ENCODE assay signal across 8 cellular contexts in the genomic region with DNA sequence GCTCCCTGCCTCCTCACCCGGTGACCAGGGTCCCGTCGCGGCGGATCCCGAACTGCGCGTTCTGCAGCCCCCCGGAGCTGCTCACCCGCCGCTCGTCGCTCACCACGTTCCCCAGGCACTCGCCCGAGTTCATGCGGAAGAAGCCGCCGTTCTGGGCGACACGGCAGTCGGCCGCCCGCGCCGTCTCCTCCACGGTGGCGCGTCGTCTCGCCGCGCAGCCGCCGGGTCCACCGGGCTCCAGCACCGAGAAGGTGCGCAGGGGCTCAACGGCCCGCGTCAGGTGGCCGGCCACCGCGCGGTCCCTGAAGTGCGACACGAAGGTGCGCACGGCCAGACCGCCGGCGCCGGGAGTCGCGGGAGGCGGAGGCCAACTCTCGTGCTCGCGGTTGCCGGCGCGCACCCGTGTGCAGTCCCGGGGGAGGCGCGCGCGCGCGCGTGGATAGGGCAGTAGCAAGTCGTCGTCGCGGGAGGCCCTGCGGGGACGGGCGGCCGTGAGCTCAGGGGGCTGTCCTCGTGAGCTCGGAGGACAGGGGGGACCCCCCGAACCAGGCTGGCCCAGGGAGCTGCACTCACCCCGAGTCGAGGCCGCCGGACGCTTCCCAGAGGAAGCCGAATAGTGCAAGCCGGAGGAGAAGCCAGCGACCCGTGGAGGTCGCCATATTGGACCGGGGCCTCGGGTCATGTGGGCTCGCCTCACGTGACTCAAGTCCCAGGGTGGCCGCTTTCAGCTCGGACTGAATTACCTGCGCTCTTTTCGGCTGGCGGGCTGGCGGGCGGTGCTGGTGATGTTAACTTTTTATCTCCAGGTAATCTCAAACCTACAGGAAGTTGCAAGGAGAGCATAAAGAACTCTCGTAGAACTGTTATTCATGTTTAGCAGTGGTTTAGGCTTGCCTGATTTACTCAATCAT. TPM values are rescaled to one million over a fixed set of nuclear protein-coding genes. Genes with fewer than 3 reads are reported as not detected.
A peak's percentile ranks its signal among the peaks of the same experiment; 100 is the strongest.
DNase-seq lines count a peak whose midpoint lies in the region; ATAC-seq and TF ChIP-seq lines count a peak whose summit lies in the region.

A gene with protein sequence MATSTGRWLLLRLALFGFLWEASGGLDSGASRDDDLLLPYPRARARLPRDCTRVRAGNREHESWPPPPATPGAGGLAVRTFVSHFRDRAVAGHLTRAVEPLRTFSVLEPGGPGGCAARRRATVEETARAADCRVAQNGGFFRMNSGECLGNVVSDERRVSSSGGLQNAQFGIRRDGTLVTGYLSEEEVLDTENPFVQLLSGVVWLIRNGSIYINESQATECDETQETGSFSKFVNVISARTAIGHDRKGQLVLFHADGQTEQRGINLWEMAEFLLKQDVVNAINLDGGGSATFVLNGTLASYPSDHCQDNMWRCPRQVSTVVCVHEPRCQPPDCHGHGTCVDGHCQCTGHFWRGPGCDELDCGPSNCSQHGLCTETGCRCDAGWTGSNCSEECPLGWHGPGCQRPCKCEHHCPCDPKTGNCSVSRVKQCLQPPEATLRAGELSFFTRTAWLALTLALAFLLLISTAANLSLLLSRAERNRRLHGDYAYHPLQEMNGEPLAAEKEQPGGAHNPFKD (minus strand): TSS at position 680 of the 911 bp plus-strand sequence. CDS start 21 bp downstream, at position 659.

- H2AK5ac ChIP-seq in IMR-90 (ENCODE audit: low read depth, low read length): no peak within 1 kb of the TSS

- H3K18ac ChIP-seq in IMR-90 (ENCODE audit: low read depth, low read length): no peak within 1 kb of the TSS

- TF ChIP-seq RAD21 in IMR-90 (IDR thresholded peaks at IDR 0.05; ENCODE audit: low read length): no peak

- peak within 1 kb of the TSS; percentile 13; the same call in 1 of the 2 replicates for H3K23ac ChIP-seq in IMR-90 (ENCODE audit: low read depth, low read length)

- peak; percentile 57 for DNase-seq in DMS114 treated with DMSO at 0.1 percent for 48 hours (lab: John Stamatoyannopoulos, UW; ENCODE audit: unreplicated experiment)
- peak; percentile 81 for DNase-seq in IMR-90
- peak; percentile 91 to 97 (median 95) for DNase-seq in Peyer's patch
- DNase-seq in activated T-cell treated with anti-CD3 and anti-CD28 coated beads, Interleukin-2, amount 50 U/mL, for 72 hours: peak; percentile 79 to 87
- DNase-seq in esophagus squamous epithelium (lab: John Stamatoyannopoulos, UW): no peak
- DNase-seq in myocyte (ENCODE audit: low read depth): peak; percentile 83
- peak; percentile 71 for DNase-seq in stimulated activated CD8-positive, alpha-beta memory T cell treated with anti-CD3 and anti-CD28 coated beads, Interleukin-7, amount 100 ng/mL, for 24 hours (ENCODE audit: low read depth)

- no peaks in the 10 kb centered on the region for H4K20me1 ChIP-seq in IMR-90 (ENCODE audit: insufficient read depth, low read length)

- no TSS peak for BruUV-seq in IMR-90 (replicated peaks; lab: Mats Ljungman, UMichigan)

- peak within 1 kb of the TSS; percentile 24; the same call in 1 of the 2 replicates for H2BK120ac ChIP-seq in IMR-90 (ENCODE audit: low read depth, low read length)

- H3K9me3 ChIP-seq in IMR-90 (ENCODE audit: control insufficient read depth, insufficient read depth, low read length) (no peaks in the 10 kb centered on the region), Peyer's patch (no peaks in the 10 kb centered on the region), esophagus squamous epithelium (no peaks in the 10 kb centered on the region)

- peak within 1 kb of the TSS; percentile 83 to 90 for H3K4me3 Mint-ChIP-seq in activated T-cell treated with anti-CD3 and anti-CD28 coated beads, Interleukin-2, amount 50 U/mL, for 72 hours

- peak within 1 kb of the TSS; percentile 79 for H3K27ac Mint-ChIP-seq in activated T-cell treated with anti-CD3 and anti-CD28 coated beads, Interleukin-2, amount 50 U/mL, for 72 hours

- ATAC-seq in GM21526 (IDR thresholded peaks at IDR 0.05; ENCODE audit: low FRiP score, unreplicated experiment) (peak; percentile 70), IMR-90 (ENCODE audit: low read depth) (peak; percentile 90)
- peak; percentile 94 to 96 for ATAC-seq in activated T-cell treated with anti-CD3 and anti-CD28 coated beads, Interleukin-2, amount 50 U/mL, for 72 hours (replicated peaks in 1 of 2)

- H2BK20ac ChIP-seq in IMR-90 (ENCODE audit: low read depth, low read length): no peak within 1 kb of the TSS

- no peaks in the 10 kb centered on the region for H3K9me3 Mint-ChIP-seq in activated T-cell treated with anti-CD3 and anti-CD28 coated beads, Interleukin-2, amount 50 U/mL, for 72 hours

- peak within 1 kb of the TSS; percentile 21 for H3K14ac ChIP-seq in IMR-90 (replicated peaks; ENCODE audit: low read depth, low read length)

- peak within 1 kb of the TSS; percentile 99 for H2AFZ ChIP-seq in IMR-90 (replicated peaks; ENCODE audit: low read length, poor library complexity)

- H3K36me3 Mint-ChIP-seq in activated T-cell treated with anti-CD3 and anti-CD28 coated beads, Interleukin-2, amount 50 U/mL, for 72 hours (ENCODE audit: insufficient read depth in 2 of 2): no peaks in the 10 kb centered on the region

- peak within 1 kb of the TSS; percentile 64 for H3K9ac ChIP-seq in IMR-90 (ENCODE audit: low read depth, low read length)

- intact Hi-C loops in IMR-90 (cut with micrococcal nuclease): loop anchor here (5.0 kb wide), 1 partner anchor 186 kb away; a partner anchor contains a TSS
- intact Hi-C loops in esophagus squamous epithelium (cut with DNase I): no loop called here

- H3K4me1 ChIP-seq in IMR-90 (ENCODE audit: control insufficient read depth, insufficient read depth, low read length) (peaks cover 3% of the 10 kb centered on the region; the same call in 1 of the 2 replicates), Peyer's patch (peaks cover 0 to 18% (median 4%) of the 10 kb centered on the region in 4 donors), esophagus squamous epithelium (peaks cover 0 to 32% (median 14%) of the 10 kb centered on the region in 3 donors)

- CTCF ChIA-PET in IMR-90 (lab: Yijun Ruan, JAX): no interaction called here

- H3K4me3 ChIP-seq in IMR-90 (ENCODE audit: insufficient read depth, low read depth, low read length) (peak within 1 kb of the TSS; percentile 86), Peyer's patch (peak within 1 kb of the TSS; percentile 54 to 93 (median 86)), esophagus squamous epithelium (peak within 1 kb of the TSS; percentile 86 to 95 (median 90))

- H3K4ac ChIP-seq in IMR-90 (ENCODE audit: low read depth, low read length): peak within 1 kb of the TSS; percentile 64

- no peaks in the 10 kb centered on the region for H3K27me3 ChIP-seq in IMR-90 (ENCODE audit: control insufficient read depth, insufficient read depth, low read length)
- no peaks in the 10 kb centered on the region for H3K27me3 ChIP-seq in Peyer's patch
- no peaks in the 10 kb centered on the region for H3K27me3 ChIP-seq in esophagus squamous epithelium

- TF ChIP-seq POLR2A in IMR-90 (IDR thresholded peaks at IDR 0.05; ENCODE audit: low read depth, low read length): no peak
- peak; percentile 9 to 44 for TF ChIP-seq POLR2A in Peyer's patch (IDR thresholded peaks at IDR 0.05)
- TF ChIP-seq POLR2A in esophagus squamous epithelium (IDR thresholded peaks at IDR 0.05): peak in 2 of 4 donors; percentile 33 to 36

- 0 out of 2 replicates have a peak, but pooled peaks cover 1% of the 10 kb centered on the region for H3K36me3 ChIP-seq in IMR-90 (ENCODE audit: control insufficient read depth, insufficient read depth, low read length)
- peaks cover 0 to 13% (median 0%) of the 10 kb centered on the region in 3 donors for H3K36me3 ChIP-seq in Peyer's patch
- peaks cover 0 to 26% (median 0%) of the 10 kb centered on the region in 3 donors for H3K36me3 ChIP-seq in esophagus squamous epithelium

- dilution Hi-C loops in IMR-90 (cut with HindIII; ENCODE audit: low sequenced_read_pairs, unreplicated experiment): no loop called here

- H2BK15ac ChIP-seq in IMR-90 (ENCODE audit: low read depth, low read length): no peak within 1 kb of the TSS

- H3K4me1 Mint-ChIP-seq in activated T-cell treated with anti-CD3 and anti-CD28 coated beads, Interleukin-2, amount 50 U/mL, for 72 hours (ENCODE audit: low read depth): peaks cover 24% of the 10 kb centered on the region

- H4K91ac ChIP-seq in IMR-90 (ENCODE audit: insufficient read depth, low read depth, low read length): 0 out of 2 replicates have a peak within 1 kb of the TSS, but pooled peaks have one; percentile 37

- 1% methylated on average over 83 of the region's 104 CpGs; no CpG with 5 or more reads in 1 of the 2 experiments for WGBS in IMR-90 (ENCODE audit: extremely low coverage in 2 of 2, insufficient read length in 1 of 2), 2 experiments
- WGBS in esophagus squamous epithelium, 2 donors: 0% methylated on average over 6 to 17 of the region's 104 CpGs

- H4K5ac ChIP-seq in IMR-90 (ENCODE audit: low read depth, low read length): peak within 1 kb of the TSS; percentile 97

- POLR2A ChIA-PET in IMR-90 (lab: Charles Lee; ENCODE audit: unreplicated experiment): interaction anchor here (0.5 kb wide), 1 partner anchor 27 kb away, joined by 3 read pairs; no protein-coding TSS in a partner anchor

- in situ Hi-C loops in IMR-90 (cut with MboI; ENCODE audit: low sequenced_read_pairs): no loop called here

- H2AK9ac ChIP-seq in IMR-90 (replicated peaks; ENCODE audit: low read depth, low read length, poor library complexity): peak within 1 kb of the TSS; percentile 85

- H3K79me1 ChIP-seq in IMR-90 (ENCODE audit: low read depth in 1 of 2, low read length in 2 of 2): peaks cover 3 to 13% of the 10 kb centered on the region in 2 experiments; a peak in 2 of 4 replicates

- no peak within 1 kb of the TSS for H3K56ac ChIP-seq in IMR-90 (ENCODE audit: extremely low read depth, insufficient read depth, low read length)

- H2BK5ac ChIP-seq in IMR-90 (ENCODE audit: low read depth, low read length, poor library complexity, severe bottlenecking): no peak within 1 kb of the TSS

- peaks cover 8% of the 10 kb centered on the region for H3K9me1 ChIP-seq in IMR-90 (ENCODE audit: insufficient read depth, low read length)

- no peaks in the 10 kb centered on the region for H3K27me3 Mint-ChIP-seq in activated T-cell treated with anti-CD3 and anti-CD28 coated beads, Interleukin-2, amount 50 U/mL, for 72 hours (ENCODE audit: low read depth)

- H4K8ac ChIP-seq in IMR-90 (ENCODE audit: low read depth in 2 of 2, low read length in 2 of 2): peak within 1 kb of the TSS; percentile 85 to 92

- TF ChIP-seq CTCF in IMR-90 (conservative IDR thresholded peaks at IDR 0.05; ENCODE audit: low read depth, low read length) (no peak), Peyer's patch (IDR thresholded peaks at IDR 0.05) (no peak), esophagus squamous epithelium (IDR thresholded peaks at IDR 0.05) (peak in 2 of 6 experiments; percentile 13 to 20)

- peak within 1 kb of the TSS; percentile 98 for H3K4me2 ChIP-seq in IMR-90 (ENCODE audit: low read depth, low read length)

- H3K27ac ChIP-seq in IMR-90 (ENCODE audit: insufficient read depth, low read length) (peak within 1 kb of the TSS; percentile 58), Peyer's patch (peak within 1 kb of the TSS; percentile 51 to 84 (median 68)), esophagus squamous epithelium (peak within 1 kb of the TSS; percentile 67 to 84 (median 81))

RNA-seq across cellular contexts. Expression of the gene that starts here (rescaled TPM):
- total RNA-seq in IMR-90 (2012; rRNA removed): 5.3 and 6.5 TPM in 2 replicates
- 12.2 and 15.0 TPM in 2 replicates for polyA plus RNA-seq in IMR-90 (2012; rRNA removed)
- polyA plus RNA-seq in IMR-90 (2012; cell fraction: cytosol; rRNA removed): 15.3 and 22.7 TPM in 2 replicates
- 29.9 and 61.0 TPM in 2 replicates for polyA plus RNA-seq in IMR-90 (2012; cell fraction: nucleus; rRNA removed; ENCODE audit: low replicate concordance)
- total RNA-seq in Peyer's patch: 100 to 1,000 TPM in 1 of 4 donors, 10 to 100 TPM in 3; 50.4 to 104 (median 61.0) TPM
- 1 to 10 TPM; 7.1 to 8.4 TPM for total RNA-seq in activated T-cell treated with anti-CD3 and anti-CD28 coated beads, Interleukin-2, amount 50 U/mL, for 72 hours
- 10 to 100 TPM; 19.6 to 34.7 (median 26.0) TPM for total RNA-seq in esophagus squamous epithelium
- 14.4 and 38.8 TPM in 2 replicates for total RNA-seq in myocyte
- 13.5 TPM for polyA plus RNA-seq in myocyte (2012)
